ENCODE assay signal across 8 cellular contexts in the genomic region with DNA sequence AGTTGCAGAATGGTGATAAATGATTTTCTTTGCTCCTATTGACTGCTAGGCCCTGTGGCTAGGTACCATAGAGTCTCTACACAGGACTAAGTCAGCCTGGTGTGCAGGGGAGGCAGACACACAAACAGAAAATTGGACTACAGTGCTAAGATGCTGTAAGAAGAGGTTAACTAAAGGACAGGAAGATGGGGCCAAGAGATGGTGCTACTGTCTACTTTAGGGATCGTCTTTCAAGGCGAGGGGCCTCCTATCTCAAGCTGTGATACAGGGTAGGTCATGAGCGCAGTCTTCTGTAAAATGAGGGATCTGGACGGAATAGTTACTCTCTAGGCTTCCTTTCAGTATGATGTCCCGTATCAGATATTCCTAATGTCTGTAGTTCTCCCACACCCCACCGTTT. TPM values are rescaled to one million over a fixed set of nuclear protein-coding genes. Genes with fewer than 3 reads are reported as not detected.
DNase-seq lines count a peak whose midpoint lies in the region; ATAC-seq, FAIRE-seq and TF ChIP-seq lines count a peak whose summit lies in the region.

No MANE protein-coding gene starts in this region.

- H3K4me1 ChIP-seq in K562 (replicated peaks in 1 of 2; ENCODE audit: control insufficient read depth in 2 of 2, insufficient read depth in 2 of 2, low read length in 2 of 2) = peaks cover 5 to 15% of the 10 kb centered on the region in 2 experiments; a peak in 4 of 5 replicates

- peak overlapping the region; percentile 95 to 99 for H3K9ac ChIP-seq in K562 (ENCODE audit: insufficient read depth in 1 of 2, low read depth in 2 of 2, low read length in 2 of 2)

- FAIRE-seq in K562 (lab: Jason Lieb, UNC) = no peak

- peak overlapping the region; percentile 95 for H3K4me3 ChIP-seq in AG09309 (ENCODE audit: control insufficient read depth, low read depth, low read length)
- H3K4me3 ChIP-seq in HL-60 (replicated peaks; ENCODE audit: insufficient read depth, low read length) = peak overlapping the region; percentile 73
- peak overlapping the region; percentile 71 for H3K4me3 ChIP-seq in K562

- no peaks in the 10 kb centered on the region for H3K9me1 ChIP-seq in K562 (ENCODE audit: control insufficient read depth, insufficient read depth, low read length)

- in situ Hi-C loops in K562 (cut with MboI) = loop anchor here (10.0 kb wide), 1 partner anchor 289 kb away; the partner anchor contains the start of gene TOB1

- peaks cover 58% of the 10 kb centered on the region for H3K79me2 ChIP-seq in K562 (ENCODE audit: control insufficient read depth, insufficient read depth, low read length)

- H3K9me3 ChIP-seq in K562 (replicated peaks; ENCODE audit: control insufficient read depth, insufficient read depth, low read depth, low read length) = no peaks in the 10 kb centered on the region

- POLR2A ChIA-PET in K562 (lab: Yijun Ruan, JAX) = interaction anchor here (0.6 to 3.1 kb wide), 9 partner anchors 9 to 594 kb away, joined by 3 to 23 read pairs (median 3); partner anchors contain the start of gene SPAG9

- H3K27ac ChIP-seq in HL-60 (replicated peaks) = peak overlapping the region; percentile 89
- peak overlapping the region; percentile 87 for H3K27ac ChIP-seq in K562 (ENCODE audit: extremely low read depth, low read depth, low read length)

- no peaks in the 10 kb centered on the region for H4K20me1 ChIP-seq in K562 (replicated peaks; ENCODE audit: control insufficient read depth, insufficient read depth, low read length)

- intact Hi-C loops in K562 (cut with micrococcal nuclease) = loop anchor here (5.0 kb wide), 2 partner anchors 97 to 302 kb away; no protein-coding TSS in a partner anchor

- TSS peak; percentile 66 for BruUV-seq in K562 (replicated peaks; lab: Mats Ljungman, UMichigan)

- no peak for TF ChIP-seq POLR2A in K562 (conservative IDR thresholded peaks at IDR 0.05)

- TF ChIP-seq CTCF in AG09309 (IDR thresholded peaks at IDR 0.05; ENCODE audit: control insufficient read depth, insufficient read depth, low read depth, low read length, missing control alignments) (no peak), HL-60 (IDR thresholded peaks at IDR 0.05; ENCODE audit: insufficient read depth, low read length) (no peak), K562 (IDR thresholded peaks at IDR 0.05 in 2 of 3, conservative IDR thresholded peaks at IDR 0.05 in 1 of 3; ENCODE audit: insufficient read depth in 2 of 3, low read depth in 1 of 3, low read length in 3 of 3) (no peak)

- ATAC-seq in K562 (peak; percentile 60), GM18873 (IDR thresholded peaks at IDR 0.05; ENCODE audit: low FRiP score, unreplicated experiment) (no peak), HG03565 (IDR thresholded peaks at IDR 0.05; ENCODE audit: unreplicated experiment) (no peak)

- WGBS in K562 (ENCODE audit: insufficient coverage, low coverage, missing lambda C conversion rate) = 0% methylated on average over 6 of the region's 6 CpGs

- CTCF ChIA-PET in K562 (lab: Yijun Ruan, JAX; ENCODE audit: low intra/inter-chr PET ratio) = no interaction called here

- TF ChIP-seq RAD21 in K562 (CRISPR knock-in tag; conservative IDR thresholded peaks at IDR 0.05 in 1 of 2, IDR thresholded peaks at IDR 0.05 in 1 of 2) = no peak

- H3K4me2 ChIP-seq in K562 (ENCODE audit: insufficient read depth, low read length) = peak overlapping the region; percentile 94

- DNase-seq in AG09309 (ENCODE audit: low read depth) (no peak), HL-60 (ENCODE audit: low read depth in 1 of 2, low spot score in 1 of 2) (no peak), K562 (ENCODE audit: extremely low read depth in 1 of 4, low spot score in 3 of 4) (peak; percentile 19 to 52 (median 30)), medulla oblongata (ENCODE audit: extremely low spot score) (peak; percentile 12), NCI-H2107 (lab: John Stamatoyannopoulos, UW) (no peak), NCI-H526 treated with DMSO at 0.1 percent for 48 hours (lab: John Stamatoyannopoulos, UW) (no peak)

- H3K27me3 ChIP-seq in HL-60 (ENCODE audit: insufficient read depth, poor library complexity, severe bottlenecking) = no peaks in the 10 kb centered on the region
- no peaks in the 10 kb centered on the region for H3K27me3 ChIP-seq in K562 (ENCODE audit: control insufficient read depth in 2 of 2, insufficient read depth in 2 of 2, low read length in 2 of 2)

- H3K36me3 ChIP-seq in K562 (ENCODE audit: control insufficient read depth, insufficient read depth, low read length) = peaks cover 43% of the 10 kb centered on the region

- no peak for TF ChIP-seq EP300 in K562 (IDR thresholded peaks at IDR 0.05; ENCODE audit: low read length)

- peak overlapping the region; percentile 92 for H2AFZ ChIP-seq in K562 (ENCODE audit: low read depth, low read length)

TF ChIP-seq in K562, 482 proteins besides CTCF, POLR2A, EP300 and RAD21 (continues in another document):
- TF ChIP-seq NCOA6 (IDR thresholded peaks at IDR 0.05) (no peak), SP2 (IDR thresholded peaks at IDR 0.05; ENCODE audit: extremely low read depth, low read depth, low read length, poor library complexity, severe bottlenecking) (no peak), MAZ (CRISPR knock-in tag; conservative IDR thresholded peaks at IDR 0.05 in 1 of 2, IDR thresholded peaks at IDR 0.05 in 1 of 2) (peak in 1 of 2 experiments; percentile 9; a peak in 1 of 4 replicates), TOE1 (IDR thresholded peaks at IDR 0.05; ENCODE audit: borderline replicate concordance) (no peak), TOE1 (CRISPR knock-in tag; IDR thresholded peaks at IDR 0.05; ENCODE audit: borderline replicate concordance, low read depth) (no peak), MECOM (CRISPR knock-in tag; IDR thresholded peaks at IDR 0.05) (peak; percentile 41; the same call in 1 of the 2 replicates), KDM1A (IDR thresholded peaks at IDR 0.05) (0 out of 4 replicates have a peak, but pooled peaks of 1 of the 2 experiments have one; percentile 9), ZNF589 (CRISPR knock-in tag; IDR thresholded peaks at IDR 0.05; ENCODE audit: low read depth) (no peak), CTBP1 (IDR thresholded peaks at IDR 0.05; ENCODE audit: borderline replicate concordance) (peak; percentile 19; the same call in 1 of the 2 replicates)

RNA-seq across cellular contexts. Expression of gene NME1, which starts 0.8 kb away (rescaled TPM):
- 89.8 and 104 TPM in 2 replicates for total RNA-seq in K562 (2011; cell fraction: chromatin; rRNA removed; ENCODE audit: low replicate concordance)
- total RNA-seq in K562 (2011; cell fraction: nucleolus; rRNA removed) = 98.7 and 106 TPM in 2 replicates
- 131 and 159 TPM in 2 replicates for total RNA-seq in K562 (2011; cell fraction: nucleoplasm; rRNA removed)
- 478 and 508 TPM in 2 replicates for total RNA-seq in K562 (2014; rRNA removed)
- total RNA-seq in K562 (2014; rRNA removed; fragmentation: Illumina TruSeq; extraction: Trizol) = 502 and 525 TPM in 2 replicates
- total RNA-seq in K562 (2015; rRNA removed; fragmentation: Illumina TruSeq; extraction: Trizol) = 436 and 449 TPM in 2 replicates
- 479 and 509 TPM in 2 replicates for total RNA-seq in K562 (2021)
- 571 and 796 TPM in 2 replicates for polyA plus RNA-seq in K562 (2011; rRNA removed)
- polyA plus RNA-seq in K562 (2011; cell fraction: cytosol; rRNA removed) = 606 and 672 TPM in 2 replicates
- 154 and 260 TPM in 2 replicates for polyA plus RNA-seq in K562 (2011; cell fraction: nucleus; rRNA removed)
- polyA plus RNA-seq in K562 (2012) = 169 and 564 TPM in 2 replicates
- 598 and 604 TPM in 2 replicates for polyA plus RNA-seq in K562 (2014; fragmentation: Illumina TruSeq; extraction: Trizol)
- 1,000 to 10,000 TPM; 1,450 to 1,588 TPM for polyA plus RNA-seq in K562 (2014; fragmentation: Nextera tagmentation; extraction: Ambion mirVana)
- 670 and 766 TPM in 2 replicates for polyA plus RNA-seq in K562 (2014; rRNA removed)
- polyA minus RNA-seq in K562 (2011; rRNA and poly(A)+ RNA removed) = 333 and 372 TPM in 2 replicates
- 67.9 and 75.3 TPM in 2 replicates for polyA minus RNA-seq in K562 (2011; cell fraction: cytosol; rRNA and poly(A)+ RNA removed)
- polyA minus RNA-seq in K562 (2011; cell fraction: nucleus; rRNA and poly(A)+ RNA removed) = 30.3 and 41.3 TPM in 2 replicates

RNA-seq across cellular contexts. Expression of gene NME2, which starts 12.0 kb away (rescaled TPM):
- total RNA-seq in K562 (2011; cell fraction: chromatin; rRNA removed; ENCODE audit: low replicate concordance) = 64.0 and 91.2 TPM in 2 replicates
- total RNA-seq in K562 (2011; cell fraction: nucleolus; rRNA removed) = 177 and 196 TPM in 2 replicates
- total RNA-seq in K562 (2011; cell fraction: nucleoplasm; rRNA removed) = 176 and 374 TPM in 2 replicates
- total RNA-seq in K562 (2014; rRNA removed) = 1,010 and 1,072 TPM in 2 replicates
- 763 and 827 TPM in 2 replicates for total RNA-seq in K562 (2014; rRNA removed; fragmentation: Illumina TruSeq; extraction: Trizol)
- total RNA-seq in K562 (2015; rRNA removed; fragmentation: Illumina TruSeq; extraction: Trizol) = 783 and 790 TPM in 2 replicates
- total RNA-seq in K562 (2021) = 1,055 and 1,182 TPM in 2 replicates
- polyA plus RNA-seq in K562 (2011; rRNA removed) = 1,026 and 1,088 TPM in 2 replicates
- polyA plus RNA-seq in K562 (2011; cell fraction: cytosol; rRNA removed) = 921 and 948 TPM in 2 replicates
- 355 and 443 TPM in 2 replicates for polyA plus RNA-seq in K562 (2011; cell fraction: nucleus; rRNA removed)
- 987 and 1,336 TPM in 2 replicates for polyA plus RNA-seq in K562 (2012)
- 723 and 886 TPM in 2 replicates for polyA plus RNA-seq in K562 (2014; fragmentation: Illumina TruSeq; extraction: Trizol)
- polyA plus RNA-seq in K562 (2014; fragmentation: Nextera tagmentation; extraction: Ambion mirVana) = 100 to 1,000 TPM; 684 to 924 TPM
- 1,202 and 1,445 TPM in 2 replicates for polyA plus RNA-seq in K562 (2014; rRNA removed)
- 346 and 369 TPM in 2 replicates for polyA minus RNA-seq in K562 (2011; rRNA and poly(A)+ RNA removed)
- polyA minus RNA-seq in K562 (2011; cell fraction: cytosol; rRNA and poly(A)+ RNA removed) = 154 and 166 TPM in 2 replicates
- polyA minus RNA-seq in K562 (2011; cell fraction: nucleus; rRNA and poly(A)+ RNA removed) = 61.1 and 93.0 TPM in 2 replicates

RNA-seq across cellular contexts. Expression of gene SPAG9, which starts 33.5 kb away (rescaled TPM):
- total RNA-seq in K562 (2011; cell fraction: chromatin; rRNA removed; ENCODE audit: low replicate concordance) = 145 and 406 TPM in 2 replicates
- 54.2 and 98.0 TPM in 2 replicates for total RNA-seq in K562 (2011; cell fraction: nucleolus; rRNA removed)
- 135 and 220 TPM in 2 replicates for total RNA-seq in K562 (2011; cell fraction: nucleoplasm; rRNA removed)
- total RNA-seq in K562 (2014; rRNA removed) = 41.8 and 53.8 TPM in 2 replicates
- total RNA-seq in K562 (2014; rRNA removed; fragmentation: Illumina TruSeq; extraction: Trizol) = 87.8 and 101 TPM in 2 replicates
- total RNA-seq in K562 (2015; rRNA removed; fragmentation: Illumina TruSeq; extraction: Trizol) = 79.7 and 99.2 TPM in 2 replicates
- 61.5 and 65.1 TPM in 2 replicates for total RNA-seq in K562 (2021)
- 62.1 and 65.8 TPM in 2 replicates for polyA plus RNA-seq in K562 (2011; rRNA removed)
- polyA plus RNA-seq in K562 (2011; cell fraction: cytosol; rRNA removed) = 12.8 and 27.7 TPM in 2 replicates
- polyA plus RNA-seq in K562 (2011; cell fraction: nucleus; rRNA removed) = 98.3 and 139 TPM in 2 replicates
- polyA plus RNA-seq in K562 (2012) = 54.2 and 56.4 TPM in 2 replicates
- 58.2 and 59.8 TPM in 2 replicates for polyA plus RNA-seq in K562 (2014; fragmentation: Illumina TruSeq; extraction: Trizol)
- polyA plus RNA-seq in K562 (2014; fragmentation: Nextera tagmentation; extraction: Ambion mirVana) = 10 to 100 TPM; 12.2 to 15.2 TPM
- polyA plus RNA-seq in K562 (2014; rRNA removed) = 34.8 and 42.7 TPM in 2 replicates
- 152 and 201 TPM in 2 replicates for polyA minus RNA-seq in K562 (2011; rRNA and poly(A)+ RNA removed)
- polyA minus RNA-seq in K562 (2011; cell fraction: cytosol; rRNA and poly(A)+ RNA removed) = 40.0 and 51.0 TPM in 2 replicates
- polyA minus RNA-seq in K562 (2011; cell fraction: nucleus; rRNA and poly(A)+ RNA removed) = 66.4 and 137 TPM in 2 replicates

Comparison
In these comparisons a context has a peak if more than half of its experiments do, and no peak if none do; other contexts are left out.
1. DNase-seq: peak in K562 (4 of 4) and medulla oblongata (single experiment); none in AG09309 (single experiment), HL-60 (0 of 2), NCI-H2107 (single experiment) and NCI-H526 treated with DMSO at 0.1 percent for 48 hours (single experiment).
2. Peak in every context shown above with its lines, with median percentiles within 50 percentile points of each other: H3K4me3 ChIP-seq.